In the genomic region with DNA sequence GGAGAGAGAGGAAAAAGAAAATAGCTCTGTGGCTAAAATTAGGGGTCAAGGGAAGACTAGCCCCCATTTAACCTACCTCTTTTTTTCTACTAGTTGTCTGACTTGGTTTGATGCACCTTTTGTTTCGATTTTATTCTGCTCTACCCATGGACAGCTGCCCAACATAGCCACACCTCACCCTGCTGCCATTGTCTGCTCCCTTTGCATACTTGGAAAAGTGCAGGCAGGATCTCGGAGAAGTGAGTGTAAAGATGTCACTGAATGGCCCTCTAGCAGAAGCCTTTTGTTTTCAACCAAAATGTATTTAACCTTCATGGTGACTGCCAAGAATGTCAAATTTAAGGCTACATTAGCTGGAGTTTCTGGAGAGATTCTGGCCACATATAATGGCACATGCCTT, we compare ENCODE assay signal across 16 cellular contexts.
DNase-seq lines count a peak whose midpoint lies in the region; ATAC-seq and TF ChIP-seq lines count a peak whose summit lies in the region.
"Had no signal": no experiment of that assay in that cellular context is flagged by ENCODE, and none has a peak within 500 bp of the region (broad histone marks: within the 10 kb centered on the region; RNA-seq: fewer than 3 reads in every experiment).

No MANE protein-coding gene starts in this region.

- H3K27ac Mint-ChIP-seq in activated CD4-positive, alpha-beta memory T cell treated with anti-CD3 and anti-CD28 coated beads, Interleukin-2, amount 10 ng/mL, durations not matched to agents 7 days and 5 days = no peak overlapping the region
- H3K27ac Mint-ChIP-seq: activated CD8-positive, alpha-beta T cell treated with anti-CD3 and anti-CD28 coated beads, Interleukin-2, amount 10 ng/mL, durations not matched to agents 7 days and 5 days; CD4-positive, CD25-positive, alpha-beta regulatory T cell had no signal

- no peak for TF ChIP-seq CTCF in DOHH2 (IDR thresholded peaks at IDR 0.05; ENCODE audit: low read depth, low read length, poor library complexity, severe bottlenecking)
- no peak for TF ChIP-seq CTCF in psoas muscle (IDR thresholded peaks at IDR 0.05)

- no peak overlapping the region for H3K4me3 Mint-ChIP-seq in activated CD4-positive, alpha-beta memory T cell treated with anti-CD3 and anti-CD28 coated beads, Interleukin-2, amount 10 ng/mL, durations not matched to agents 7 days and 5 days
- H3K4me3 Mint-ChIP-seq: activated CD8-positive, alpha-beta T cell treated with anti-CD3 and anti-CD28 coated beads, Interleukin-2, amount 10 ng/mL, durations not matched to agents 7 days and 5 days; CD4-positive, CD25-positive, alpha-beta regulatory T cell; stimulated activated effector memory CD8-positive, alpha-beta T cell treated with anti-CD3 and anti-CD28 coated beads, Interleukin-12 subunit alpha, Interleukin-12 subunit beta, amount 100 ng/mL, for 72 hours had no signal

- CTCF ChIA-PET in activated CD4-positive, alpha-beta memory T cell treated with anti-CD3 and anti-CD28 coated beads, Interleukin-2, amount 10 ng/mL, durations not matched to agents 7 days and 5 days (lab: Charles Lee) = no interaction called here

- no peaks in the 10 kb centered on the region for H3F3A ChIP-seq in DOHH2 (ENCODE audit: control insufficient read depth, insufficient read depth)

- H3K4me2 ChIP-seq in DOHH2 (ENCODE audit: low read length) = peak overlapping the region; percentile 57; the same call in 1 of the 2 replicates

- no peaks in the 10 kb centered on the region for H3K9me2 ChIP-seq in DOHH2 (replicated peaks; ENCODE audit: control insufficient read depth, low read length)

- H3K36me3 ChIP-seq in DOHH2 (ENCODE audit: control insufficient read depth, low read length) (peaks cover 2% of the 10 kb centered on the region; the same call in 1 of the 2 replicates), endocrine pancreas (ENCODE audit: control insufficient read depth, insufficient read depth, low read length) (no peaks in the 10 kb centered on the region), psoas muscle (ENCODE audit: insufficient read depth in 1 of 2, low read depth in 1 of 2) (no peaks in the 10 kb centered on the region)
- H3K36me3 ChIP-seq: ascending aorta, right lobe of liver, SJSA1 had no signal

- H3K4me1 Mint-ChIP-seq in activated CD4-positive, alpha-beta memory T cell treated with anti-CD3 and anti-CD28 coated beads, Interleukin-2, amount 10 ng/mL, durations not matched to agents 7 days and 5 days = peaks cover 3% of the 10 kb centered on the region

- H3K4me3 ChIP-seq in DOHH2 (ENCODE audit: low read length) (no peak overlapping the region), endocrine pancreas (ENCODE audit: control insufficient read depth, insufficient read depth, low read length) (peak overlapping the region; percentile 45), psoas muscle (no peak overlapping the region)
- H3K4me3 ChIP-seq: right lobe of liver, SJSA1 had no signal

- H3K4me1 ChIP-seq in DOHH2 (ENCODE audit: control insufficient read depth, low read length) (peaks cover 45% of the 10 kb centered on the region), endocrine pancreas (ENCODE audit: control insufficient read depth, insufficient read depth, low read length) (no peaks in the 10 kb centered on the region), psoas muscle (peaks cover 45% of the 10 kb centered on the region)

- peaks cover 11% of the 10 kb centered on the region for H3K36me3 Mint-ChIP-seq in activated CD4-positive, alpha-beta memory T cell treated with anti-CD3 and anti-CD28 coated beads, Interleukin-2, amount 10 ng/mL, durations not matched to agents 7 days and 5 days (ENCODE audit: low read depth)
- H3K36me3 Mint-ChIP-seq: CD4-positive, CD25-positive, alpha-beta regulatory T cell had no signal

- intact Hi-C loops in psoas muscle (cut with DNase I) = loop anchor here in 1 of 2 donors (5.0 kb wide), 1 partner anchor 61 kb away; a partner anchor contains a TSS

- no peaks in the 10 kb centered on the region for H4K20me1 ChIP-seq in DOHH2 (ENCODE audit: control insufficient read depth, insufficient read depth, low read depth, low read length)

- H3K79me2 ChIP-seq in DOHH2 (ENCODE audit: control insufficient read depth, low read length) = peaks cover 16% of the 10 kb centered on the region

- no peaks in the 10 kb centered on the region for H3K27me3 ChIP-seq in DOHH2 (ENCODE audit: control insufficient read depth, low read length)
- H3K27me3 ChIP-seq in endocrine pancreas (ENCODE audit: control insufficient read depth, insufficient read depth, low read length) = no peaks in the 10 kb centered on the region
- H3K27me3 ChIP-seq in psoas muscle (ENCODE audit: insufficient read depth in 3 of 3, low read length in 2 of 3) = no peaks in the 10 kb centered on the region
- H3K27me3 ChIP-seq: ascending aorta, right lobe of liver, SJSA1 had no signal

- H3K9me3 ChIP-seq in DOHH2 (ENCODE audit: control insufficient read depth, insufficient read depth, low read length) (no peaks in the 10 kb centered on the region), endocrine pancreas (ENCODE audit: control insufficient read depth, low read length) (no peaks in the 10 kb centered on the region), psoas muscle (no peaks in the 10 kb centered on the region)
- H3K9me3 ChIP-seq: ascending aorta, right lobe of liver, SJSA1 had no signal

- DNase-seq in NCI-H69 (lab: John Stamatoyannopoulos, UW) = peak; percentile 88
- no peak for DNase-seq in psoas muscle
- DNase-seq in activated CD8-positive, alpha-beta memory T cell treated with anti-CD3 and anti-CD28 coated beads, Interleukin-2, amount 50 U/mL, for 48 hours = no peak
- DNase-seq in NCI-H2196 (lab: John Stamatoyannopoulos, UW; ENCODE audit: unreplicated experiment) = no peak
- DNase-seq in activated CD4-positive, alpha-beta memory T cell treated with anti-CD3 and anti-CD28 coated beads, Interleukin-2, amount 10 ng/mL, durations not matched to agents 7 days and 5 days = no peak
- DNase-seq: activated CD8-positive, alpha-beta T cell treated with anti-CD3 and anti-CD28 coated beads, Interleukin-2, amount 10 ng/mL, durations not matched to agents 7 days and 5 days; CD4-positive, CD25-positive, alpha-beta regulatory T cell; GF-D8; GM23248; right lobe of liver; stimulated activated CD4-positive, alpha-beta T cell treated with anti-CD3 and anti-CD28 coated beads, Interleukin-4, amount 100 ng/mL, for 24 hours had no signal

- WGBS in psoas muscle, 3 donors = 59 to 83% (median 66%) methylated on average over 2 of the region's 2 CpGs

- POLR2A ChIA-PET in activated CD4-positive, alpha-beta memory T cell treated with anti-CD3 and anti-CD28 coated beads, Interleukin-2, amount 10 ng/mL, durations not matched to agents 7 days and 5 days (lab: Charles Lee) = interaction anchor here (1.4 kb wide), 1 partner anchor 16 kb away, joined by 3 read pairs; no protein-coding TSS in a partner anchor

- ATAC-seq in psoas muscle = no peak
- ATAC-seq: activated CD8-positive, alpha-beta T cell treated with anti-CD3 and anti-CD28 coated beads, Interleukin-2, amount 10 ng/mL, durations not matched to agents 7 days and 5 days; stimulated activated effector memory CD8-positive, alpha-beta T cell treated with anti-CD3 and anti-CD28 coated beads, Interleukin-12 subunit alpha, Interleukin-12 subunit beta, amount 100 ng/mL, for 72 hours had no signal

- H3K9ac ChIP-seq in endocrine pancreas (ENCODE audit: control insufficient read depth, insufficient read depth, low read length) = no peak overlapping the region

- no peaks in the 10 kb centered on the region for H3K9me3 Mint-ChIP-seq in activated CD4-positive, alpha-beta memory T cell treated with anti-CD3 and anti-CD28 coated beads, Interleukin-2, amount 10 ng/mL, durations not matched to agents 7 days and 5 days
- H3K9me3 Mint-ChIP-seq: stimulated activated effector memory CD8-positive, alpha-beta T cell treated with anti-CD3 and anti-CD28 coated beads, Interleukin-12 subunit alpha, Interleukin-12 subunit beta, amount 100 ng/mL, for 72 hours had no signal

- H3K27me3 Mint-ChIP-seq in activated CD4-positive, alpha-beta memory T cell treated with anti-CD3 and anti-CD28 coated beads, Interleukin-2, amount 10 ng/mL, durations not matched to agents 7 days and 5 days = peaks cover 50% of the 10 kb centered on the region
- H3K27me3 Mint-ChIP-seq: CD4-positive, CD25-positive, alpha-beta regulatory T cell had no signal

- H3K27ac ChIP-seq in DOHH2 (ENCODE audit: low read depth, low read length) (no peak overlapping the region), psoas muscle (peak overlapping the region; percentile 56)
- H3K27ac ChIP-seq: ascending aorta, GM23248, right lobe of liver had no signal
